Comparison of ENCODE assay signal across 11 cellular contexts in the genomic region with DNA sequence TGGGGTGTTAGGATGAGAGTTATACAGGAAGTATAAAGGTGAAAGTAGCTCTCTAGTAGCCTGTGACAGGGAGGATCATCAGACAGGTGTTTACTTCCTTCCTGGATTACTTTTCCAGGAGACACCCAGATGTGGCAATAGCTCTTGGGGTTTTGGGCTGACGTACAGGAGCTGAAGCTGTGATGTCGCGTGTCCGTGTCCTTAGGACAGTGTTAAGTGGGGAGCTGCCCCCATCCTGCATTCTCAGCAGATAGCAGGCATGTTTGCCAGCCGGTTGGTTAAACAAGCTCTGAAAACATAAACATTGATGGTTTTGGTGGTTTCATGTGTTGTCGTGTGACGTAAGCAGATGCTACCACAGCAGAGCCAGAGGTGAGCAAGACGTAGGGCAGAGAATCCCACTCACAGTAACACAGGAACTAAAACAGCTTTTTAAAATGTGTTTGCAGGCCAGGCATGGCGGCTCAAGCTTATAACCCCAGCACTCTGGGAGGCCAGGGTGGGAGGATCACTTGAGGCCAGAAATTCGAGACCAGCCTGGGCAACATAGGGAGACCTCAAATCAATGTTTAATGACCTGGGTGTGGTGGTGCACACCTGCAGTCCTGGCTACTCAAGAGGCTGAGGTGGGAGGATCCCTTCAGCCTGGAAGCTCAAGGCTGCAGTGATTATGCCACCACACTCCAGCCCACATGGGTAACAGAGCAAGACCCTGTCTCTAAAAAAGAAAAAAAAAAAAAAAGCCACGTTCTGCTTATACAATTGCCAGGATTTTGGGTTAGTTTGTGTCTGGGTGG. TPM values are rescaled to one million over a fixed set of nuclear protein-coding genes. Genes with fewer than 3 reads are reported as not detected.
DNase-seq lines count a peak whose midpoint lies in the region; ATAC-seq, FAIRE-seq and TF ChIP-seq lines count a peak whose summit lies in the region.
"Had no signal": no experiment of that assay in that cellular context is flagged by ENCODE, and none has a peak within 500 bp of the region (broad histone marks: within the 10 kb centered on the region; RNA-seq: fewer than 3 reads in every experiment).

No MANE protein-coding gene starts in this region.

- no peaks in the 10 kb centered on the region for H3K27me3 ChIP-seq in MG63

- no peaks in the 10 kb centered on the region for H3K27me3 Mint-ChIP-seq in activated T-cell treated with anti-CD3 and anti-CD28 coated beads, Interleukin-2, amount 50 U/mL, for 4 hours (ENCODE audit: low read depth)
- no peaks in the 10 kb centered on the region for H3K27me3 Mint-ChIP-seq in stimulated activated naive CD8-positive, alpha-beta T cell treated with anti-CD3 and anti-CD28 coated beads, Interleukin-15, Interleukin-2, amounts not matched to agents 100 ng/mL and 50 ng/mL, for 24 hours

- peak; percentile 57 for DNase-seq in activated CD4-positive, CD25-positive, alpha-beta regulatory T cell treated with anti-CD3 and anti-CD28 coated beads, Interleukin-2, amount 50 U/mL, for 16 hours (ENCODE audit: low read depth, low spot score)
- DNase-seq in activated CD4-positive, CD25-positive, alpha-beta regulatory T cell treated with anti-CD3 and anti-CD28 coated beads, Interleukin-2, amount 50 U/mL, for 72 hours, result no peak
- DNase-seq in activated T-cell treated with anti-CD3 and anti-CD28 coated beads, Interleukin-2, amount 50 U/mL, for 4 hours, result peak; percentile 45
- DNase-seq in fibroblast of villous mesenchyme (ENCODE audit: low read depth) (peak; percentile 99), MG63 (no peak), ecto neural progenitor cell (ENCODE audit: low spot score) (no peak), GM12891 (ENCODE audit: insufficient read length, low spot score) (no peak)
- DNase-seq: nucleus accumbens had no signal

- no peak overlapping the region for H3K4me3 ChIP-seq in fibroblast of villous mesenchyme (ENCODE audit: low read depth, low read length)
- no peak overlapping the region for H3K4me3 ChIP-seq in MG63

- FAIRE-seq in GM12891 (lab: Jason Lieb, UNC), result no peak
- FAIRE-seq: A204.1 had no signal

- H3K4me1 Mint-ChIP-seq in activated T-cell treated with anti-CD3 and anti-CD28 coated beads, Interleukin-2, amount 50 U/mL, for 4 hours (ENCODE audit: low read depth), result peaks cover 32% of the 10 kb centered on the region
- peaks cover 28% of the 10 kb centered on the region for H3K4me1 Mint-ChIP-seq in stimulated activated naive CD8-positive, alpha-beta T cell treated with anti-CD3 and anti-CD28 coated beads, Interleukin-15, Interleukin-2, amounts not matched to agents 100 ng/mL and 50 ng/mL, for 24 hours (ENCODE audit: low read depth)

- TF ChIP-seq POLR2A in GM12891 (IDR thresholded peaks at IDR 0.05; ENCODE audit: low read depth, low read length), result no peak

- peak overlapping the region; percentile 38 for H3K4me3 Mint-ChIP-seq in activated T-cell treated with anti-CD3 and anti-CD28 coated beads, Interleukin-2, amount 50 U/mL, for 4 hours
- H3K4me3 Mint-ChIP-seq in stimulated activated naive CD8-positive, alpha-beta T cell treated with anti-CD3 and anti-CD28 coated beads, Interleukin-15, Interleukin-2, amounts not matched to agents 100 ng/mL and 50 ng/mL, for 24 hours, result peak overlapping the region; percentile 30

- no peaks in the 10 kb centered on the region for H3K36me3 ChIP-seq in MG63

- peaks cover 21% of the 10 kb centered on the region for H3K36me3 Mint-ChIP-seq in activated T-cell treated with anti-CD3 and anti-CD28 coated beads, Interleukin-2, amount 50 U/mL, for 4 hours (ENCODE audit: insufficient read depth)
- peaks cover 50% of the 10 kb centered on the region for H3K36me3 Mint-ChIP-seq in stimulated activated naive CD8-positive, alpha-beta T cell treated with anti-CD3 and anti-CD28 coated beads, Interleukin-15, Interleukin-2, amounts not matched to agents 100 ng/mL and 50 ng/mL, for 24 hours (ENCODE audit: low read depth)

- TF ChIP-seq CTCF in fibroblast of villous mesenchyme (IDR thresholded peaks at IDR 0.05; ENCODE audit: insufficient read depth, low read depth, low read length), result no peak

- H3K27ac Mint-ChIP-seq in stimulated activated naive CD8-positive, alpha-beta T cell treated with anti-CD3 and anti-CD28 coated beads, Interleukin-15, Interleukin-2, amounts not matched to agents 100 ng/mL and 50 ng/mL, for 24 hours, result peak overlapping the region; percentile 81

- ATAC-seq in activated T-cell treated with anti-CD3 and anti-CD28 coated beads, Interleukin-2, amount 50 U/mL, for 4 hours, result peak; percentile 78 to 89
- ATAC-seq: SK-N-SH treated with all-trans-retinoic acid at 6 μM for 48 hours had no signal

- H3K9me3 Mint-ChIP-seq in activated T-cell treated with anti-CD3 and anti-CD28 coated beads, Interleukin-2, amount 50 U/mL, for 4 hours, result no peaks in the 10 kb centered on the region
- H3K9me3 Mint-ChIP-seq in stimulated activated naive CD8-positive, alpha-beta T cell treated with anti-CD3 and anti-CD28 coated beads, Interleukin-15, Interleukin-2, amounts not matched to agents 100 ng/mL and 50 ng/mL, for 24 hours, result no peaks in the 10 kb centered on the region

- H3K9me3 ChIP-seq in MG63, result no peaks in the 10 kb centered on the region

TF ChIP-seq in GM12891, 5 proteins besides CTCF, POLR2A, EP300 and RAD21:
- TF ChIP-seq PAX5 (IDR thresholded peaks at IDR 0.05; ENCODE audit: insufficient read depth, low read length, severe bottlenecking) (no peak), POU2F2 (IDR thresholded peaks at IDR 0.05; ENCODE audit: low read depth, low read length) (no peak), POLR2AphosphoS5 (IDR thresholded peaks at IDR 0.05; ENCODE audit: low read depth, low read length) (no peak), TAF1 (IDR thresholded peaks at IDR 0.05; ENCODE audit: low read depth, low read length) (no peak), SPI1 (IDR thresholded peaks at IDR 0.05; ENCODE audit: low read depth, low read length) (no peak)

RNA-seq across cellular contexts. Expression of a gene that starts 18.3 kb away (rescaled TPM):
- total RNA-seq in activated T-cell treated with anti-CD3 and anti-CD28 coated beads, Interleukin-2, amount 50 U/mL, for 4 hours, result not detected
- not detected in 2 replicates for total RNA-seq in fibroblast of villous mesenchyme
- not detected in 2 replicates for total RNA-seq in MG63 (2014; rRNA removed; shearing (Covaris generic); ENCODE audit: low replicate concordance)
- 0.09 TPM for polyA plus RNA-seq in GM12891 (2012; ENCODE audit: low read depth, missing spikeins)

RNA-seq across cellular contexts. Expression of a gene that starts 30.8 kb away (rescaled TPM):
- 100 to 1,000 TPM; 110 to 147 (median 117) TPM for total RNA-seq in activated T-cell treated with anti-CD3 and anti-CD28 coated beads, Interleukin-2, amount 50 U/mL, for 4 hours
- 152 and 167 TPM in 2 replicates for total RNA-seq in fibroblast of villous mesenchyme
- 10.7 and 21.2 TPM in 2 replicates for total RNA-seq in MG63 (2014; rRNA removed; shearing (Covaris generic); ENCODE audit: low replicate concordance)
- 416 TPM for polyA plus RNA-seq in GM12891 (2012; ENCODE audit: low read depth, missing spikeins)

RNA-seq across cellular contexts. Expression of a gene that starts 42.8 kb away (rescaled TPM):
- total RNA-seq in activated T-cell treated with anti-CD3 and anti-CD28 coated beads, Interleukin-2, amount 50 U/mL, for 4 hours, result 10 to 100 TPM; 39.0 to 49.2 (median 44.4) TPM
- 111 and 124 TPM in 2 replicates for total RNA-seq in fibroblast of villous mesenchyme
- total RNA-seq in MG63 (2014; rRNA removed; shearing (Covaris generic); ENCODE audit: low replicate concordance), result 16.8 and 25.7 TPM in 2 replicates
- 85.4 TPM for polyA plus RNA-seq in GM12891 (2012; ENCODE audit: low read depth, missing spikeins)

RNA-seq across cellular contexts. Expression of a gene that starts 49.9 kb away (rescaled TPM):
- total RNA-seq in activated T-cell treated with anti-CD3 and anti-CD28 coated beads, Interleukin-2, amount 50 U/mL, for 4 hours, result 100 to 1,000 TPM; 117 to 122 (median 118) TPM
- 12.6 and 17.7 TPM in 2 replicates for total RNA-seq in fibroblast of villous mesenchyme
- 10.9 and 13.2 TPM in 2 replicates for total RNA-seq in MG63 (2014; rRNA removed; shearing (Covaris generic); ENCODE audit: low replicate concordance)
- polyA plus RNA-seq in GM12891 (2012; ENCODE audit: low read depth, missing spikeins), result 26.0 TPM

Comparison
In these comparisons a context has a peak if more than half of its experiments do, and no peak if none do; other contexts are left out.
1. DNase-seq: peak in activated CD4-positive, CD25-positive, alpha-beta regulatory T cell treated with anti-CD3 and anti-CD28 coated beads, Interleukin-2, amount 50 U/mL, for 16 hours (single experiment), activated T-cell treated with anti-CD3 and anti-CD28 coated beads, Interleukin-2, amount 50 U/mL, for 4 hours (single experiment) and fibroblast of villous mesenchyme (single experiment); none in activated CD4-positive, CD25-positive, alpha-beta regulatory T cell treated with anti-CD3 and anti-CD28 coated beads, Interleukin-2, amount 50 U/mL, for 72 hours (single experiment), MG63 (single experiment), ecto neural progenitor cell (single experiment) and GM12891 (single experiment).